ENCODE assay signal across 27 cellular contexts in genomic region chr1:47834326-47834725, GRCh38.
"Had no signal": no experiment of that assay in that cellular context is flagged by ENCODE, and none has a peak within 500 bp of the region (broad histone marks: within the 10 kb centered on the region; RNA-seq: fewer than 3 reads in every experiment).

No MANE protein-coding gene starts in this region.

- H3K36me3 ChIP-seq: left lung, lower lobe of right lung, ovary, stomach, suprapubic skin, thoracic aorta, tibial nerve, vagina had no signal

- H3K36me3 Mint-ChIP-seq: immature natural killer cell; naive thymus-derived CD4-positive, alpha-beta T cell; natural killer cell treated with Interleukin-12 subunit alpha and Interleukin-12 subunit beta and Interleukin-15 and Interleukin-18, amount 100 ng/mL, for 72 hours; stimulated activated naive B cell treated with anti-CD40 and anti-IgM and Interleukin-4, amounts not matched to agents 10 μg/mL and 1 μg/mL and 100 μg/mL, for 72 hours had no signal

- H3K4me3 Mint-ChIP-seq: immature natural killer cell; naive thymus-derived CD4-positive, alpha-beta T cell; natural killer cell treated with Interleukin-12 subunit alpha and Interleukin-12 subunit beta and Interleukin-15 and Interleukin-18, amount 100 ng/mL, for 72 hours; stimulated activated naive B cell treated with anti-CD40 and anti-IgM and Interleukin-4, amounts not matched to agents 10 μg/mL and 1 μg/mL and 100 μg/mL, for 72 hours; type B pancreatic cell had no signal

- H3K4me1 Mint-ChIP-seq: immature natural killer cell; naive thymus-derived CD4-positive, alpha-beta T cell; stimulated activated naive B cell treated with anti-CD40 and anti-IgM and Interleukin-4, amounts not matched to agents 10 μg/mL and 1 μg/mL and 100 μg/mL, for 72 hours had no signal

- H3K4me2 ChIP-seq: smooth muscle cell had no signal

- H3K9me3 ChIP-seq: suprapubic skin had no signal

- DNase-seq: head of caudate nucleus; hippocampal formation; immature natural killer cell; kidney; left lung; lower lobe of right lung; mammary epithelial cell; mesenchymal stem cell; naive thymus-derived CD4-positive, alpha-beta T cell; ovary; retina; right cardiac atrium; stimulated activated CD4-positive, alpha-beta T cell treated with anti-CD3 and anti-CD28 coated beads, Interleukin-1b, Interleukin-23, amount 100 ng/mL, for 48 hours; stimulated activated CD4-positive, alpha-beta T cell treated with anti-CD3 and anti-CD28 coated beads, Interleukin-2, amount 100 ng/mL, for 48 hours; stimulated activated naive B cell treated with anti-CD40 and anti-IgM and Interleukin-4, amounts not matched to agents 10 μg/mL and 1 μg/mL and 100 μg/mL, for 72 hours; stimulated activated naive CD8-positive, alpha-beta T cell treated with anti-CD3 and anti-CD28 coated beads, Interleukin-15, Interleukin-2, amounts not matched to agents 100 U/mL and 50 U/mL, for 24 hours; stomach had no signal

- ATAC-seq: left lung; lower lobe of right lung; naive thymus-derived CD4-positive, alpha-beta T cell; natural killer cell treated with Interleukin-12 subunit alpha and Interleukin-12 subunit beta and Interleukin-15 and Interleukin-18, amount 100 ng/mL, for 72 hours; right cardiac atrium; sciatic nerve; stimulated activated naive B cell treated with anti-CD40 and anti-IgM and Interleukin-4, amounts not matched to agents 10 μg/mL and 1 μg/mL and 100 μg/mL, for 72 hours; stimulated activated naive CD8-positive, alpha-beta T cell treated with anti-CD3 and anti-CD28 coated beads, Interleukin-15, Interleukin-2, amounts not matched to agents 100 U/mL and 50 U/mL, for 24 hours had no signal

- H3K27ac ChIP-seq: left lung, lower lobe of right lung, ovary, stomach, suprapubic skin, tibial nerve, vagina had no signal

- H3K27ac Mint-ChIP-seq: immature natural killer cell; naive thymus-derived CD4-positive, alpha-beta T cell; natural killer cell treated with Interleukin-12 subunit alpha and Interleukin-12 subunit beta and Interleukin-15 and Interleukin-18, amount 100 ng/mL, for 72 hours; progenitor cell of endocrine pancreas; stimulated activated naive B cell treated with anti-CD40 and anti-IgM and Interleukin-4, amounts not matched to agents 10 μg/mL and 1 μg/mL and 100 μg/mL, for 72 hours; type B pancreatic cell had no signal

- H3K4me3 ChIP-seq: left lung, lower lobe of right lung, ovary, smooth muscle cell, stomach, suprapubic skin, thoracic aorta, tibial nerve, vagina had no signal

- H3K27me3 Mint-ChIP-seq: progenitor cell of endocrine pancreas had no signal

- H3K4me1 ChIP-seq: left lung, lower lobe of right lung had no signal

- FAIRE-seq: islet of Langerhans, kidney had no signal

- H3K27me3 ChIP-seq: left lung, ovary, stomach, suprapubic skin, tibial nerve, vagina had no signal
